In the genomic region with DNA sequence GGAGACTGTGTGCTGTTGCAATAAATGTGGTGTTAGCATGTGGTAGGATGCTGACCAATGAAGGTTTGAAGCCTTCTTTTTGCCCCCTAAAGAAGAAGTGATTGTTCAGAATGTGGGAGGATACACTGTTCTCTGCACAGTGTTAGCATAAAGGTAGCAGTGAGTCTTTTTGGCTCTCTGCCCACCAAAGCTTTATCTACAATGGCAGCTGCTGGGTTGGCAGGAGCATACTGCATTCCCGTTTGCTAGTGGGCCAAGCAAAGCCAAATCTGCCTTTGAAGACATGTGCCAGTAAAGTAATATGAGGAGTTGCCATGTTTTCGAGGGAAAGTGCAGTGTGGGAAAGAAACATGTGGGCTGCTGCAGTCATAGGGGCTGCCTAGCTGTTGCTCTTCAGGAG, we compare ENCODE assay signal across 15 cellular contexts. TPM values are rescaled to one million over a fixed set of nuclear protein-coding genes. Genes with fewer than 3 reads are reported as not detected.
"Had no signal": no experiment of that assay in that cellular context is flagged by ENCODE, and none has a peak within 500 bp of the region (broad histone marks: within the 10 kb centered on the region; RNA-seq: fewer than 3 reads in every experiment).

No MANE protein-coding gene starts in this region.

RNA-seq across cellular contexts. Expression of gene BPY2, which starts 56.4 kb away (rescaled TPM):
- total RNA-seq: activated B cell treated with CpG ODN at 0.5 μM for 24 hours; activated CD4-positive, alpha-beta memory T cell treated with anti-CD3 and anti-CD28 coated beads for 36 hours; activated CD4-positive, alpha-beta memory T cell treated with anti-CD3 and anti-CD28 coated beads, Interleukin-2, amount 10 ng/mL, durations not matched to agents 7 days and 5 days; activated CD4-positive, alpha-beta T cell treated with anti-CD3 and anti-CD28 coated beads for 36 hours; activated CD4-positive, alpha-beta T cell treated with anti-CD3 and anti-CD28 coated beads, Interleukin-2, amount 10 ng/mL, durations not matched to agents 24 days and 14 days; activated CD4-positive, alpha-beta T cell treated with anti-CD3 and anti-CD28 coated beads, Interleukin-2, amount 10 ng/mL, durations not matched to agents 7 days and 5 days; activated CD8-positive, alpha-beta memory T cell treated with anti-CD3 and anti-CD28 coated beads for 36 hours; activated CD8-positive, alpha-beta memory T cell treated with anti-CD3 and anti-CD28 coated beads, Interleukin-2, amount 10 ng/mL, durations not matched to agents 7 days and 5 days; activated CD8-positive, alpha-beta T cell treated with anti-CD3 and anti-CD28 coated beads for 36 hours; activated CD8-positive, alpha-beta T cell treated with anti-CD3 and anti-CD28 coated beads, Interleukin-2, amount 10 ng/mL, durations not matched to agents 7 days and 5 days; T-cell; T-helper 1 cell treated with Interleukin-12 subunit alpha and Interleukin-12 subunit beta and Interleukin-4 antibody, amounts not matched to agents 30 ng/mL and 1 ng/mL, for 36 hours; T-helper 17 cell; T-helper 2 cell treated with Interferon-gamma antibody and Interleukin-4, amounts not matched to agents 100 ng/mL and 5 ng/mL, for 36 hours; WTC11 had no signal
